Comparison of ENCODE assay signal across 8 cellular contexts in genomic region chr21:46325073-46325912, GRCh38. TPM values are rescaled to one million over a fixed set of nuclear protein-coding genes. Genes with fewer than 3 reads are reported as not detected.
DNase-seq lines count a peak whose midpoint lies in the region; ATAC-seq and TF ChIP-seq lines count a peak whose summit lies in the region.

No MANE protein-coding gene starts in this region.

- ATAC-seq in GM21723 (IDR thresholded peaks at IDR 0.05; ENCODE audit: unreplicated experiment) = peak; percentile 5
- ATAC-seq in GM21786 (IDR thresholded peaks at IDR 0.05; ENCODE audit: unreplicated experiment) = no peak

- H3K27ac ChIP-seq in esophagus (ENCODE audit: low read depth in 2 of 2, low read length in 1 of 2) (peak overlapping the region; percentile 93 to 97), temporal lobe (ENCODE audit: low read depth, low read length) (peak overlapping the region; percentile 76)

- H3K9me3 ChIP-seq in esophagus (ENCODE audit: control insufficient read depth in 2 of 2, insufficient read depth in 1 of 2, low read depth in 1 of 2, low read length in 1 of 2) = no peaks in the 10 kb centered on the region

- H3K4me1 ChIP-seq in esophagus (ENCODE audit: control insufficient read depth in 2 of 2, insufficient read depth in 2 of 2, low read length in 1 of 2) = peaks cover 4 to 10% of the 10 kb centered on the region in 2 donors

- H3K36me3 ChIP-seq in BJ (ENCODE audit: control insufficient read depth, insufficient read depth, low read length) (peaks cover 7% of the 10 kb centered on the region), esophagus (ENCODE audit: control insufficient read depth in 2 of 2, insufficient read depth in 2 of 2, low read length in 1 of 2) (peaks cover 0 to 9% of the 10 kb centered on the region in 2 donors)

- 7 to 9% methylated on average over 38 to 43 of the region's 43 CpGs for WGBS in esophagus, 2 donors

- TF ChIP-seq CTCF in BJ (IDR thresholded peaks at IDR 0.05; ENCODE audit: insufficient read depth, low read depth, low read length) = peak; percentile 54

- H3K4me3 ChIP-seq in BJ (ENCODE audit: low read depth, low read length) (peak overlapping the region; percentile 72), esophagus (ENCODE audit: low read depth in 1 of 2, low read length in 2 of 2) (peak overlapping the region; percentile 80 to 87)

- no peak for DNase-seq in BJ (ENCODE audit: low read depth)
- DNase-seq in NCI-H460 (ENCODE audit: extremely low read depth, low read depth) = peak; percentile 33
- peak; percentile 39 for DNase-seq in activated CD8-positive, alpha-beta memory T cell treated with anti-CD3 and anti-CD28 coated beads, Interleukin-2, amount 50 U/mL, for 4 hours
- peak; percentile 49 for DNase-seq in myocyte (ENCODE audit: low read depth)

- H3K27me3 ChIP-seq in BJ (ENCODE audit: control insufficient read depth, insufficient read depth, low read length) (no peaks in the 10 kb centered on the region), esophagus (ENCODE audit: control insufficient read depth in 1 of 2, insufficient read depth in 2 of 2, low read length in 2 of 2) (no peaks in the 10 kb centered on the region)

- CTCF ChIA-PET in BJ (lab: Yijun Ruan, JAX) = interaction anchor here (0.5 to 1.6 kb wide), 6 partner anchors 13 to 182 kb away, joined by 3 to 7 read pairs (median 4); no protein-coding TSS in a partner anchor

- POLR2A ChIA-PET in BJ (lab: Charles Lee) = interaction anchor here (0.6 kb wide), 1 partner anchor 31 kb away, joined by 3 read pairs; no protein-coding TSS in a partner anchor

RNA-seq across cellular contexts. Expression of gene PCNT, which starts 1.3 kb away (rescaled TPM):
- 8.2 and 11.0 TPM in 2 replicates for polyA plus RNA-seq in BJ (2011; rRNA removed)
- 12.1 and 16.4 TPM in 2 replicates for polyA minus RNA-seq in BJ (2011; rRNA and poly(A)+ RNA removed)
- 11.1 and 14.1 TPM in 2 replicates for total RNA-seq in NCI-H460 (2014; rRNA removed; shearing (Covaris generic))
- polyA plus RNA-seq in NCI-H460 (2014; cell fraction: nucleus; rRNA removed) = 62.2 and 89.4 TPM in 2 replicates
- 10 to 100 TPM; 14.1 to 14.9 TPM for polyA plus RNA-seq in esophagus
- total RNA-seq in myocyte = 32.2 and 40.8 TPM in 2 replicates
- polyA plus RNA-seq in myocyte (2012) = 19.6 TPM
- 16.0 TPM for total RNA-seq in temporal lobe

RNA-seq across cellular contexts. Expression of gene C21orf58, which starts 1.6 kb away (rescaled TPM):
- polyA plus RNA-seq in BJ (2011; rRNA removed) (2.5 and 4.1 TPM in 2 replicates), esophagus (1 to 10 TPM; 2.5 to 7.1 TPM)
- polyA minus RNA-seq in BJ (2011; rRNA and poly(A)+ RNA removed) = 5.2 and 5.4 TPM in 2 replicates
- 4.4 TPM in 2 replicates for total RNA-seq in NCI-H460 (2014; rRNA removed; shearing (Covaris generic))
- 63.4 and 68.1 TPM in 2 replicates for polyA plus RNA-seq in NCI-H460 (2014; cell fraction: nucleus; rRNA removed)
- total RNA-seq in myocyte (1.2 and 1.7 TPM in 2 replicates), temporal lobe (2.2 TPM)
- 4.7 TPM for polyA plus RNA-seq in myocyte (2012)

RNA-seq across cellular contexts. Expression of gene YBEY, which starts 39.2 kb away (rescaled TPM):
- polyA plus RNA-seq in BJ (2011; rRNA removed) (15.8 and 22.7 TPM in 2 replicates), esophagus (10 to 100 TPM in 1 of 2 donors, 1 to 10 TPM in 1; 7.1 to 11.9 TPM)
- 3.5 and 4.5 TPM in 2 replicates for polyA minus RNA-seq in BJ (2011; rRNA and poly(A)+ RNA removed)
- 20.8 and 23.2 TPM in 2 replicates for total RNA-seq in NCI-H460 (2014; rRNA removed; shearing (Covaris generic))
- polyA plus RNA-seq in NCI-H460 (2014; cell fraction: nucleus; rRNA removed) = 13.6 and 15.4 TPM in 2 replicates
- total RNA-seq in myocyte (21.5 and 31.5 TPM in 2 replicates), temporal lobe (11.3 TPM)
- polyA plus RNA-seq in myocyte (2012) = 27.2 TPM

RNA-seq across cellular contexts. Expression of gene MCM3AP, which starts 39.9 kb away (rescaled TPM):
- polyA plus RNA-seq in BJ (2011; rRNA removed) (31.5 and 31.6 TPM in 2 replicates), esophagus (10 to 100 TPM; 27.1 to 29.2 TPM)
- 47.5 and 48.1 TPM in 2 replicates for polyA minus RNA-seq in BJ (2011; rRNA and poly(A)+ RNA removed)
- total RNA-seq in NCI-H460 (2014; rRNA removed; shearing (Covaris generic)) = 28.9 and 38.8 TPM in 2 replicates
- polyA plus RNA-seq in NCI-H460 (2014; cell fraction: nucleus; rRNA removed) = 64.1 and 103 TPM in 2 replicates
- total RNA-seq in myocyte (85.4 and 103 TPM in 2 replicates), temporal lobe (61.0 TPM)
- polyA plus RNA-seq in myocyte (2012) = 66.2 TPM
